28 cellular contexts compared by ENCODE assay signal in genomic region chr10:36251068-36251467, GRCh38.
"Had no signal": no experiment of that assay in that cellular context is flagged by ENCODE, and none has a peak within 500 bp of the region (broad histone marks: within the 10 kb centered on the region; RNA-seq: fewer than 3 reads in every experiment).

No MANE protein-coding gene starts in this region.

- H3K27me3 ChIP-seq: colonic mucosa, dorsolateral prefrontal cortex, esophagus squamous epithelium, gastrocnemius medialis, heart right ventricle, left lung had no signal

- ATAC-seq: esophagus mucosa, gastrocnemius medialis, heart right ventricle, left colon, left lung, left ventricle myocardium superior, lower lobe of right lung had no signal

- H3K9me3 ChIP-seq: colonic mucosa, esophagus squamous epithelium, gastrocnemius medialis, heart right ventricle, left lung, lower lobe of right lung had no signal

- H3K36me3 ChIP-seq: colonic mucosa, esophagus squamous epithelium, gastrocnemius medialis, heart right ventricle, left lung, lower lobe of right lung had no signal

- DNase-seq: cerebellar nuclear complex; colonic mucosa; dermis blood vessel endothelial cell; dorsolateral prefrontal cortex; effector CD4-positive, alpha-beta T cell; effector memory CD4-positive, alpha-beta T cell; erythroblast; esophagus squamous epithelium; foreskin fibroblast; foreskin melanocyte; gastrocnemius medialis; glutamatergic neuron; head of caudate nucleus; heart right ventricle; hippocampal formation; islet precursor cell; kidney; kidney glomerular epithelial cell; left colon; left lung; left ventricle myocardium superior; lower lobe of right lung; mammary epithelial cell; mesendoderm; midbrain; naive B cell had no signal

- H3K4me1 ChIP-seq: colonic mucosa, esophagus squamous epithelium, lower lobe of right lung had no signal

- H3K4me3 ChIP-seq: colonic mucosa, dorsolateral prefrontal cortex, esophagus squamous epithelium, gastrocnemius medialis, heart right ventricle, left lung, lower lobe of right lung had no signal

- H3K27ac ChIP-seq: colonic mucosa, dorsolateral prefrontal cortex, epithelial cell of prostate, esophagus squamous epithelium, gastrocnemius medialis, heart right ventricle, left lung, lower lobe of right lung had no signal
